ENCODE assay signal across 6 cellular contexts in the genomic region with DNA sequence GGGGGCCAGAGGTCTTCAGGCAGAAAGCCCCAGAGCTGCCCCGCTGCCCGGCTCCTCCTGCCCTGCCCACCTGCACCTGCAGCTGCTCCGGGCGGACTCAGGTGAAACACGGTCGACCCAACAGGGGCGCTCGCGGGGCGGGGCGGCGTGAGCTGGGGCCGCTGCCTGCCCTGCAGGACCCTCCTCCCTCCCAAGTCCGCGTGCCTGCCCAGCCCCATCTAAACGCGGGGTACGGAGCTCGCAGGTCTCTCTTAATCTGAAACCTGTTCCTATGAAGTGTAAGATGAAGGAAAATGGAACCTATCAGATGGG. TPM values are rescaled to one million over a fixed set of nuclear protein-coding genes. Genes with fewer than 3 reads are reported as not detected.
DNase-seq lines count a peak whose midpoint lies in the region; ATAC-seq and TF ChIP-seq lines count a peak whose summit lies in the region.

No MANE protein-coding gene starts in this region.

- intact Hi-C loops in CD4-positive, alpha-beta memory T cell (cut with micrococcal nuclease): no loop called here

- no peaks in the 10 kb centered on the region for H3K27me3 ChIP-seq in CD4-positive, alpha-beta memory T cell (ENCODE audit: insufficient read depth, low read length)

- no peak for ATAC-seq in HG03571 (IDR thresholded peaks at IDR 0.05; ENCODE audit: unreplicated experiment)

- no peaks in the 10 kb centered on the region for H3K9me3 ChIP-seq in CD4-positive, alpha-beta memory T cell (ENCODE audit: control insufficient read depth in 1 of 2, low read length in 2 of 2)

- DNase-seq in CD4-positive, alpha-beta memory T cell: no peak
- DNase-seq in NCI-H345 treated with DMSO at 0.1 percent for 48 hours (lab: John Stamatoyannopoulos, UW; ENCODE audit: unreplicated experiment) (peak; percentile 40), iPS-NIHi11 (ENCODE audit: low spot score) (peak; percentile 94), GM20000 (ENCODE audit: low spot score) (no peak), amygdala (lab: John Stamatoyannopoulos, UW) (no peak)

- no peak for TF ChIP-seq CTCF in GM20000 (IDR thresholded peaks at IDR 0.05; ENCODE audit: extremely low read depth, missing control alignments)

- no peak overlapping the region for H3K27ac ChIP-seq in CD4-positive, alpha-beta memory T cell (ENCODE audit: low read depth, low read length)

- H3K4me1 ChIP-seq in CD4-positive, alpha-beta memory T cell (ENCODE audit: insufficient read depth, low read length): peaks cover 17% of the 10 kb centered on the region

- H3K27ac Mint-ChIP-seq in CD4-positive, alpha-beta memory T cell: peak overlapping the region; percentile 60 to 80 (median 65)

- POLR2A ChIA-PET in CD4-positive, alpha-beta memory T cell (lab: Charles Lee; ENCODE audit: partially characterized antibody): interaction anchor here (0.7 to 1.3 kb wide), 5 partner anchors 26 to 42 kb away, joined by 3 read pairs; a partner anchor contains a TSS

- peak overlapping the region; percentile 69 to 85 (median 75) for H3K4me3 Mint-ChIP-seq in CD4-positive, alpha-beta memory T cell

- CTCF ChIA-PET in CD4-positive, alpha-beta memory T cell (lab: Charles Lee; ENCODE audit: partially characterized antibody): interaction anchor here (0.7 to 1.8 kb wide), 4 partner anchors 11 to 326 kb away, joined by 3 to 5 read pairs (median 4); no protein-coding TSS in a partner anchor

- H3K9me3 Mint-ChIP-seq in CD4-positive, alpha-beta memory T cell: no peaks in the 10 kb centered on the region

- H3K36me3 Mint-ChIP-seq in CD4-positive, alpha-beta memory T cell: peaks cover 6 to 25% of the 10 kb centered on the region in 2 donors

- H3K36me3 ChIP-seq in CD4-positive, alpha-beta memory T cell (ENCODE audit: insufficient read depth, low read length): peaks cover 7% of the 10 kb centered on the region

- H3K4me1 Mint-ChIP-seq in CD4-positive, alpha-beta memory T cell: peaks cover 8 to 20% (median 11%) of the 10 kb centered on the region in 4 donors

- H3K27me3 Mint-ChIP-seq in CD4-positive, alpha-beta memory T cell: no peaks in the 10 kb centered on the region

- H3K4me3 ChIP-seq in CD4-positive, alpha-beta memory T cell (ENCODE audit: low read length in 2 of 2): no peak overlapping the region

RNA-seq across cellular contexts. Expression of a gene that starts 28.1 kb away (rescaled TPM):
- total RNA-seq in CD4-positive, alpha-beta memory T cell: 10 to 100 TPM; 58.7 to 61.5 TPM
- polyA plus RNA-seq in CD4-positive, alpha-beta memory T cell: 10 to 100 TPM; 51.8 to 53.7 TPM

RNA-seq across cellular contexts. Expression of a gene that starts 28.1 kb away (rescaled TPM):
- 10 to 100 TPM; 38.1 to 40.3 TPM for total RNA-seq in CD4-positive, alpha-beta memory T cell
- polyA plus RNA-seq in CD4-positive, alpha-beta memory T cell: 100 to 1,000 TPM in 1 of 2 donors, 10 to 100 TPM in 1; 99.0 to 116 TPM

RNA-seq across cellular contexts. Expression of a gene that starts 34.7 kb away (rescaled TPM):
- 100 to 1,000 TPM; 110 to 122 TPM for total RNA-seq in CD4-positive, alpha-beta memory T cell
- 1 to 10 TPM; 1.3 to 9.1 TPM for polyA plus RNA-seq in CD4-positive, alpha-beta memory T cell

RNA-seq across cellular contexts. Expression of a gene that starts 40.7 kb away (rescaled TPM):
- total RNA-seq in CD4-positive, alpha-beta memory T cell: 1 to 10 TPM; 7.8 to 9.2 TPM
- 10 to 100 TPM; 33.2 to 44.1 TPM for polyA plus RNA-seq in CD4-positive, alpha-beta memory T cell

RNA-seq across cellular contexts. Expression of a gene that starts 46.4 kb away (rescaled TPM):
- 10 to 100 TPM; 18.3 to 19.7 TPM for total RNA-seq in CD4-positive, alpha-beta memory T cell
- polyA plus RNA-seq in CD4-positive, alpha-beta memory T cell: 1 to 10 TPM; 1.0 to 6.7 TPM

Comparison
In these comparisons a context has a peak if more than half of its experiments do, and no peak if none do; other contexts are left out.
1. DNase-seq: peak in NCI-H345 treated with DMSO at 0.1 percent for 48 hours (single experiment) and iPS-NIHi11 (single experiment); none in CD4-positive, alpha-beta memory T cell (0 of 5), GM20000 (single experiment) and amygdala (0 of 56).